1 cellular context compared by ENCODE assay signal in the genomic region with DNA sequence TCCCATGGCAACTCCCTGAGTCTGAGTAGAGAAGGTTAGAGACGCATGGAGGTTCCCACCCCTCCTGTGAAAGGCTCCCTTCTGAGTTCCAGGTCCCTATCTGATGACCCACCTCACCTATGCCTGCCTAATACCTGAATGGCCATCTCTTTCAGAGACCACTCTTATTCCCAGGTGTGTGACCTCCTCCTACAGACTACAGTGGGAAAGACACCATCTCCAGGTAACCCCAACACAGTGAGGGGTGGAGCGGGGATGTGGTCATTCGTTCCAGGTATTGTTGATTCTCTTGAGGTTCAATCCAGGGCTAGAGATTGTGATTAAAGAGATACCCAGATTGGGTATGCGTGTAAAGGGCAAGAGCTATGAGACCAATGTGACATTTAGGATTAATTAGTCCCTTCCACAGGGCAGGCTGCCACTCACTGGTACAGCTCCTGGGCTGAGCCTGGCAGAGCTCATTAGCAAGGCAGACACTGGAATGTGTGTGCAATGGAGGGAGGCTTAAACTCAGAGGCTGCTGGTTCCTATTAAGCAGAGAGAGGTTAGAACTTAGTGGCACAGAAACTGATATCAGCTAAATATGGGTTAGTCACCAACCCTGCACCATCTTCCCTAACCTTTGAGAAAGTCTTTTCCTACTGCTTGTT.
TF ChIP-seq lines count a peak whose summit lies in the region.

No MANE protein-coding gene starts in this region.

TF ChIP-seq in WTC11, 78 proteins besides CTCF, POLR2A, EP300 and RAD21:
- TF ChIP-seq, protein P1, sequence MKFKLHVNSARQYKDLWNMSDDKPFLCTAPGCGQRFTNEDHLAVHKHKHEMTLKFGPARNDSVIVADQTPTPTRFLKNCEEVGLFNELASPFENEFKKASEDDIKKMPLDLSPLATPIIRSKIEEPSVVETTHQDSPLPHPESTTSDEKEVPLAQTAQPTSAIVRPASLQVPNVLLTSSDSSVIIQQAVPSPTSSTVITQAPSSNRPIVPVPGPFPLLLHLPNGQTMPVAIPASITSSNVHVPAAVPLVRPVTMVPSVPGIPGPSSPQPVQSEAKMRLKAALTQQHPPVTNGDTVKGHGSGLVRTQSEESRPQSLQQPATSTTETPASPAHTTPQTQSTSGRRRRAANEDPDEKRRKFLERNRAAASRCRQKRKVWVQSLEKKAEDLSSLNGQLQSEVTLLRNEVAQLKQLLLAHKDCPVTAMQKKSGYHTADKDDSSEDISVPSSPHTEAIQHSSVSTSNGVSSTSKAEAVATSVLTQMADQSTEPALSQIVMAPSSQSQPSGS (CRISPR knock-in tag; IDR thresholded peaks at IDR 0.05; ENCODE audit: borderline replicate concordance, low read depth): no peak
- TF ChIP-seq NR1H2 (CRISPR knock-in tag; IDR thresholded peaks at IDR 0.05): no peak
- TF ChIP-seq ZNF219 (CRISPR knock-in tag; IDR thresholded peaks at IDR 0.05; ENCODE audit: borderline replicate concordance): no peak
- TF ChIP-seq, protein P2, sequence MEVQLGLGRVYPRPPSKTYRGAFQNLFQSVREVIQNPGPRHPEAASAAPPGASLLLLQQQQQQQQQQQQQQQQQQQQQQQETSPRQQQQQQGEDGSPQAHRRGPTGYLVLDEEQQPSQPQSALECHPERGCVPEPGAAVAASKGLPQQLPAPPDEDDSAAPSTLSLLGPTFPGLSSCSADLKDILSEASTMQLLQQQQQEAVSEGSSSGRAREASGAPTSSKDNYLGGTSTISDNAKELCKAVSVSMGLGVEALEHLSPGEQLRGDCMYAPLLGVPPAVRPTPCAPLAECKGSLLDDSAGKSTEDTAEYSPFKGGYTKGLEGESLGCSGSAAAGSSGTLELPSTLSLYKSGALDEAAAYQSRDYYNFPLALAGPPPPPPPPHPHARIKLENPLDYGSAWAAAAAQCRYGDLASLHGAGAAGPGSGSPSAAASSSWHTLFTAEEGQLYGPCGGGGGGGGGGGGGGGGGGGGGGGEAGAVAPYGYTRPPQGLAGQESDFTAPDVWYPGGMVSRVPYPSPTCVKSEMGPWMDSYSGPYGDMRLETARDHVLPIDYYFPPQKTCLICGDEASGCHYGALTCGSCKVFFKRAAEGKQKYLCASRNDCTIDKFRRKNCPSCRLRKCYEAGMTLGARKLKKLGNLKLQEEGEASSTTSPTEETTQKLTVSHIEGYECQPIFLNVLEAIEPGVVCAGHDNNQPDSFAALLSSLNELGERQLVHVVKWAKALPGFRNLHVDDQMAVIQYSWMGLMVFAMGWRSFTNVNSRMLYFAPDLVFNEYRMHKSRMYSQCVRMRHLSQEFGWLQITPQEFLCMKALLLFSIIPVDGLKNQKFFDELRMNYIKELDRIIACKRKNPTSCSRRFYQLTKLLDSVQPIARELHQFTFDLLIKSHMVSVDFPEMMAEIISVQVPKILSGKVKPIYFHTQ (CRISPR knock-in tag; IDR thresholded peaks at IDR 0.05): no peak
- no peak for TF ChIP-seq TEAD4 (CRISPR knock-in tag; IDR thresholded peaks at IDR 0.05)
- no peak for TF ChIP-seq OVOL2 (CRISPR knock-in tag; IDR thresholded peaks at IDR 0.05; ENCODE audit: borderline replicate concordance)
- TF ChIP-seq, protein P3, sequence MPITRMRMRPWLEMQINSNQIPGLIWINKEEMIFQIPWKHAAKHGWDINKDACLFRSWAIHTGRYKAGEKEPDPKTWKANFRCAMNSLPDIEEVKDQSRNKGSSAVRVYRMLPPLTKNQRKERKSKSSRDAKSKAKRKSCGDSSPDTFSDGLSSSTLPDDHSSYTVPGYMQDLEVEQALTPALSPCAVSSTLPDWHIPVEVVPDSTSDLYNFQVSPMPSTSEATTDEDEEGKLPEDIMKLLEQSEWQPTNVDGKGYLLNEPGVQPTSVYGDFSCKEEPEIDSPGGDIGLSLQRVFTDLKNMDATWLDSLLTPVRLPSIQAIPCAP (CRISPR knock-in tag; IDR thresholded peaks at IDR 0.05): no peak
- no peak for TF ChIP-seq GRHL2 (CRISPR knock-in tag; IDR thresholded peaks at IDR 0.05; ENCODE audit: insufficient replicate concordance, severe bottlenecking)
- no peak for TF ChIP-seq TCF7 (CRISPR knock-in tag; IDR thresholded peaks at IDR 0.05; ENCODE audit: low read depth)
- TF ChIP-seq ZNF138 (CRISPR knock-in tag; conservative IDR thresholded peaks at IDR 0.05): no peak
- TF ChIP-seq, protein P4, sequence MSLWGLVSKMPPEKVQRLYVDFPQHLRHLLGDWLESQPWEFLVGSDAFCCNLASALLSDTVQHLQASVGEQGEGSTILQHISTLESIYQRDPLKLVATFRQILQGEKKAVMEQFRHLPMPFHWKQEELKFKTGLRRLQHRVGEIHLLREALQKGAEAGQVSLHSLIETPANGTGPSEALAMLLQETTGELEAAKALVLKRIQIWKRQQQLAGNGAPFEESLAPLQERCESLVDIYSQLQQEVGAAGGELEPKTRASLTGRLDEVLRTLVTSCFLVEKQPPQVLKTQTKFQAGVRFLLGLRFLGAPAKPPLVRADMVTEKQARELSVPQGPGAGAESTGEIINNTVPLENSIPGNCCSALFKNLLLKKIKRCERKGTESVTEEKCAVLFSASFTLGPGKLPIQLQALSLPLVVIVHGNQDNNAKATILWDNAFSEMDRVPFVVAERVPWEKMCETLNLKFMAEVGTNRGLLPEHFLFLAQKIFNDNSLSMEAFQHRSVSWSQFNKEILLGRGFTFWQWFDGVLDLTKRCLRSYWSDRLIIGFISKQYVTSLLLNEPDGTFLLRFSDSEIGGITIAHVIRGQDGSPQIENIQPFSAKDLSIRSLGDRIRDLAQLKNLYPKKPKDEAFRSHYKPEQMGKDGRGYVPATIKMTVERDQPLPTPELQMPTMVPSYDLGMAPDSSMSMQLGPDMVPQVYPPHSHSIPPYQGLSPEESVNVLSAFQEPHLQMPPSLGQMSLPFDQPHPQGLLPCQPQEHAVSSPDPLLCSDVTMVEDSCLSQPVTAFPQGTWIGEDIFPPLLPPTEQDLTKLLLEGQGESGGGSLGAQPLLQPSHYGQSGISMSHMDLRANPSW (CRISPR knock-in tag; conservative IDR thresholded peaks at IDR 0.05; ENCODE audit: low read depth): no peak
- TF ChIP-seq RORB (CRISPR knock-in tag; IDR thresholded peaks at IDR 0.05): no peak
- TF ChIP-seq ZBTB21 (CRISPR knock-in tag; IDR thresholded peaks at IDR 0.05; ENCODE audit: borderline replicate concordance): no peak
- TF ChIP-seq, protein P5, sequence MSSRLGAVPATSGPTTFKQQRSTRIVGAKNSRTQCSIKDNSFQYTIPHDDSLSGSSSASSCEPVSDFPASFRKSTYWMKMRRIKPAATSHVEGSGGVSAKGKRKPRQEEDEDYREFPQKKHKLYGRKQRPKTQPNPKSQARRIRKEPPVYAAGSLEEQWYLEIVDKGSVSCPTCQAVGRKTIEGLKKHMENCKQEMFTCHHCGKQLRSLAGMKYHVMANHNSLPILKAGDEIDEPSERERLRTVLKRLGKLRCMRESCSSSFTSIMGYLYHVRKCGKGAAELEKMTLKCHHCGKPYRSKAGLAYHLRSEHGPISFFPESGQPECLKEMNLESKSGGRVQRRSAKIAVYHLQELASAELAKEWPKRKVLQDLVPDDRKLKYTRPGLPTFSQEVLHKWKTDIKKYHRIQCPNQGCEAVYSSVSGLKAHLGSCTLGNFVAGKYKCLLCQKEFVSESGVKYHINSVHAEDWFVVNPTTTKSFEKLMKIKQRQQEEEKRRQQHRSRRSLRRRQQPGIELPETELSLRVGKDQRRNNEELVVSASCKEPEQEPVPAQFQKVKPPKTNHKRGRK (CRISPR knock-in tag; IDR thresholded peaks at IDR 0.05; ENCODE audit: borderline replicate concordance): no peak
- TF ChIP-seq HMGA2 (CRISPR knock-in tag; IDR thresholded peaks at IDR 0.05): no peak
- TF ChIP-seq NFE2L1 (CRISPR knock-in tag; IDR thresholded peaks at IDR 0.05): no peak
- no peak for TF ChIP-seq ZNF232 (CRISPR knock-in tag; IDR thresholded peaks at IDR 0.05)
